Comparison of ENCODE assay signal across 7 cellular contexts in genomic region chr16:84699147-84699711, GRCh38. TPM values are rescaled to one million over a fixed set of nuclear protein-coding genes. Genes with fewer than 3 reads are reported as not detected.
DNase-seq lines count a peak whose midpoint lies in the region; ATAC-seq and TF ChIP-seq lines count a peak whose summit lies in the region.

No MANE protein-coding gene starts in this region.

- H3K4me2 ChIP-seq in Karpas-422 (ENCODE audit: low read depth, low read length, poor library complexity, severe bottlenecking) = peak overlapping the region; percentile 93

- H3K4me3 ChIP-seq in Karpas-422 (ENCODE audit: low read length) (peak overlapping the region; percentile 96), lower leg skin (ENCODE audit: low read depth, poor library complexity, severe bottlenecking) (peak overlapping the region; percentile 96), tibial artery (peak overlapping the region; percentile 99)

- no peaks in the 10 kb centered on the region for H3K36me3 Mint-ChIP-seq in brain

- peak overlapping the region; percentile 87 to 99 (median 89) for H3K4me3 Mint-ChIP-seq in brain

- ATAC-seq in GM18499 (IDR thresholded peaks at IDR 0.05; ENCODE audit: insufficient read depth, unreplicated experiment) (peak; percentile 1), HG02981 (IDR thresholded peaks at IDR 0.05; ENCODE audit: unreplicated experiment) (no peak)

- no peak for TF ChIP-seq POLR2A in lower leg skin (IDR thresholded peaks at IDR 0.05)

- H3K79me2 ChIP-seq in Karpas-422 (ENCODE audit: low read length) = peaks cover 46% of the 10 kb centered on the region

- TF ChIP-seq CTCF in brain (conservative IDR thresholded peaks at IDR 0.05) (no peak), lower leg skin (IDR thresholded peaks at IDR 0.05) (no peak), tibial artery (IDR thresholded peaks at IDR 0.05) (no peak)

- no peaks in the 10 kb centered on the region for H3K27me3 Mint-ChIP-seq in brain

- peak overlapping the region; percentile 85 for H2AFZ ChIP-seq in Karpas-422 (ENCODE audit: low read length)

- peak overlapping the region; percentile 97 for H3K9ac ChIP-seq in Karpas-422 (ENCODE audit: low read length)

- H3K9me3 Mint-ChIP-seq in brain = peaks cover 0 to 2% (median 0%) of the 10 kb centered on the region in 5 experiments

- H4K20me1 ChIP-seq in Karpas-422 (ENCODE audit: insufficient read depth, low read depth, low read length) = peaks cover 29% of the 10 kb centered on the region

- H3K36me3 ChIP-seq in Karpas-422 (ENCODE audit: insufficient read depth, low read length) (peaks cover 8% of the 10 kb centered on the region; the same call in 1 of the 2 replicates), tibial artery (peaks cover 0 to 4% (median 0%) of the 10 kb centered on the region in 3 donors)

- H3K27ac ChIP-seq in Karpas-422 (ENCODE audit: low read length) (no peak overlapping the region), tibial artery (peak overlapping the region; percentile 94)

- H3K4me1 Mint-ChIP-seq in brain = peaks cover 38% of the 10 kb centered on the region

- 28 to 30% methylated on average over 19 to 22 of the region's 29 CpGs for WGBS in lower leg skin, 2 donors

- H3K27ac Mint-ChIP-seq in brain = peak overlapping the region; percentile 32 to 89 (median 86)

- H3K27me3 ChIP-seq in Karpas-422 (ENCODE audit: low read length) (no peaks in the 10 kb centered on the region), tibial artery (no peaks in the 10 kb centered on the region)

- H3K9me2 ChIP-seq in Karpas-422 (replicated peaks; ENCODE audit: insufficient read depth, low read length) = no peaks in the 10 kb centered on the region

- H3K9me3 ChIP-seq in Karpas-422 (ENCODE audit: low read length) (no peaks in the 10 kb centered on the region), tibial artery (no peaks in the 10 kb centered on the region)

- intact Hi-C loops in lower leg skin (cut with DNase I; ENCODE audit: low total_unique reads) (no loop called here), tibial artery (cut with DNase I; ENCODE audit: low total_unique reads) (loop anchor here (10.0 kb wide), 1 partner anchor 1806 kb away; no protein-coding TSS in a partner anchor)

- DNase-seq in Karpas-422 (peak; percentile 60), lower leg skin (ENCODE audit: low spot score in 2 of 2) (no peak), tibial artery (no peak), T1000 (lab: John Stamatoyannopoulos, UW) (no peak)

- H3K4me1 ChIP-seq in Karpas-422 (ENCODE audit: low read length) (peaks cover 36% of the 10 kb centered on the region), tibial artery (peaks cover 0 to 25% (median 12%) of the 10 kb centered on the region in 4 donors)

RNA-seq across cellular contexts. Expression of gene USP10, which starts 0.6 kb away (rescaled TPM):
- total RNA-seq in Karpas-422 (2014; rRNA removed; shearing (Covaris generic); ENCODE audit: low replicate concordance) = 56.0 and 79.9 TPM in 2 replicates
- polyA plus RNA-seq in brain (ENCODE audit: insufficient read depth, low read depth, low replicate concordance) = 63.6 TPM
- total RNA-seq in lower leg skin = 10 to 100 TPM; 54.3 to 69.0 (median 60.7) TPM

RNA-seq across cellular contexts. Expression of gene KLHL36, which starts 50.9 kb away (rescaled TPM):
- 25.6 and 35.4 TPM in 2 replicates for total RNA-seq in Karpas-422 (2014; rRNA removed; shearing (Covaris generic); ENCODE audit: low replicate concordance)
- polyA plus RNA-seq in brain (ENCODE audit: insufficient read depth, low read depth, low replicate concordance) = 19.2 TPM
- total RNA-seq in lower leg skin = 10 to 100 TPM; 49.0 to 73.0 (median 65.8) TPM
